In genomic region chr2:214503568-214503967, GRCh38 we compare ENCODE assay signal across 15 cellular contexts.
"Had no signal": no experiment of that assay in that cellular context is flagged by ENCODE, and none has a peak within 500 bp of the region (broad histone marks: within the 10 kb centered on the region; RNA-seq: fewer than 3 reads in every experiment).

No MANE protein-coding gene starts in this region.

- H3K4me1 ChIP-seq: colonic mucosa, left lung, pancreas, thyroid gland had no signal

- H3K9me3 ChIP-seq: colonic mucosa, left lung, mucosa of descending colon, pancreas, thyroid gland had no signal

- H3K27ac ChIP-seq: colonic mucosa, left lung, pancreas, thyroid gland had no signal

- H3K36me3 ChIP-seq: colonic mucosa, left lung, pancreas, thyroid gland had no signal

- H3K4me3 ChIP-seq: colonic mucosa, left lung, mucosa of descending colon, pancreas, thyroid gland had no signal

- H3K27me3 ChIP-seq: colonic mucosa, left lung, pancreas, thyroid gland had no signal

- FAIRE-seq: endometrium, pancreas had no signal

- DNase-seq: activated CD4-positive, alpha-beta T cell treated with anti-CD3 and anti-CD28 coated beads, Interleukin-2, amount 10 ng/mL, durations not matched to agents 7 days and 5 days; activated CD8-positive, alpha-beta memory T cell treated with anti-CD3 and anti-CD28 coated beads for 24 hours; activated naive CD4-positive, alpha-beta T cell; activated naive CD8-positive, alpha-beta T cell treated with anti-CD3 and anti-CD28 coated beads, Interleukin-2, amount 10 ng/mL, durations not matched to agents 7 days and 5 days; central memory CD4-positive, alpha-beta T cell; colonic mucosa; islet precursor cell; left lung; mucosa of descending colon; naive thymus-derived CD4-positive, alpha-beta T cell; pancreas; thyroid gland had no signal

- ATAC-seq: esophagus mucosa; left lung; mucosa of descending colon; naive thymus-derived CD4-positive, alpha-beta T cell; pancreas; stimulated activated effector memory CD8-positive, alpha-beta T cell treated with anti-CD3 and anti-CD28 coated beads, Interleukin-12 subunit alpha, Interleukin-12 subunit beta, amount 100 ng/mL, for 72 hours had no signal
